ENCODE assay signal across 20 cellular contexts in genomic region chr10:15515207-15515606, GRCh38.
A peak's percentile ranks its signal among the peaks of the same experiment; 100 is the strongest.
DNase-seq lines count a peak whose midpoint lies in the region; ATAC-seq and TF ChIP-seq lines count a peak whose summit lies in the region.
"Had no signal": no experiment of that assay in that cellular context is flagged by ENCODE, and none has a peak within 500 bp of the region (broad histone marks: within the 10 kb centered on the region; RNA-seq: fewer than 3 reads in every experiment).

No MANE protein-coding gene starts in this region.

- POLR2A ChIA-PET in BJ (lab: Charles Lee) = no interaction called here

- CTCF ChIA-PET in BJ (lab: Yijun Ruan, JAX) = interaction anchor here (1.0 kb wide), 1 partner anchor 13 kb away, joined by 3 read pairs; no protein-coding TSS in a partner anchor

- H3K27me3 ChIP-seq in BJ (ENCODE audit: control insufficient read depth, insufficient read depth, low read length) = peaks cover 1% of the 10 kb centered on the region

- no peak overlapping the region for H3K4me3 ChIP-seq in BJ (ENCODE audit: low read depth, low read length)
- H3K4me3 ChIP-seq: GM12878 had no signal

- intact Hi-C loops in posterior cingulate gyrus (cut with DNase I) = no loop called here

- TF ChIP-seq CTCF in BJ (IDR thresholded peaks at IDR 0.05; ENCODE audit: insufficient read depth, low read depth, low read length) (no peak), GM13976 (IDR thresholded peaks at IDR 0.05; ENCODE audit: borderline replicate concordance, control extremely low read depth, extremely low read depth, insufficient read depth, missing control alignments) (no peak)

- DNase-seq in BJ (ENCODE audit: low read depth) (peak; percentile 20), RPMI7951 (ENCODE audit: low read depth) (peak; percentile 64), foreskin melanocyte (peak; percentile 88), posterior cingulate gyrus (peak in 6 of 10 donors; percentile 14 to 87 (median 48)), Kasumi-1 (lab: John Stamatoyannopoulos, UW) (no peak), GM13976 (ENCODE audit: low spot score) (no peak)
- DNase-seq: activated CD4-positive, alpha-beta T cell treated with anti-CD3 and anti-CD28 coated beads for 1 hour; activated naive CD8-positive, alpha-beta T cell treated with anti-CD3 and anti-CD28 coated beads, Interleukin-2, amount 10 ng/mL, durations not matched to agents 7 days and 5 days; AML-193; DMS79 treated with DMSO at 0.1 percent for 48 hours; HFFc6; Karpas-422; mesenchymal stem cell; NCI-H524 treated with DMSO at 0.1 percent for 48 hours; stimulated activated naive CD8-positive, alpha-beta T cell treated with anti-CD3 and anti-CD28 coated beads, Interleukin-15, Interleukin-2, amounts not matched to agents 100 U/mL and 50 U/mL, for 24 hours; T-helper 17 cell had no signal

- ATAC-seq in GM19035 (IDR thresholded peaks at IDR 0.05; ENCODE audit: unreplicated experiment) = no peak
- ATAC-seq in HG02623 (IDR thresholded peaks at IDR 0.05; ENCODE audit: unreplicated experiment) = no peak
- ATAC-seq: GM12878; Panc1; stimulated activated naive CD8-positive, alpha-beta T cell treated with anti-CD3 and anti-CD28 coated beads, Interleukin-15, Interleukin-2, amounts not matched to agents 100 U/mL and 50 U/mL, for 24 hours; T-helper 17 cell had no signal

- in situ Hi-C loops in GM13976 (cut with MboI; ENCODE audit: low sequenced_read_pairs, unreplicated experiment) = no loop called here

- H3K36me3 ChIP-seq in BJ (ENCODE audit: control insufficient read depth, insufficient read depth, low read length) = no peaks in the 10 kb centered on the region

Comparison
In these comparisons a context has a peak if more than half of its experiments do, and no peak if none do; other contexts are left out.
1. DNase-seq: peak in BJ (single experiment), RPMI7951 (single experiment), foreskin melanocyte (single experiment) and posterior cingulate gyrus (6 of 10); none in Kasumi-1 (0 of 2) and GM13976 (single experiment).